In the genomic region with DNA sequence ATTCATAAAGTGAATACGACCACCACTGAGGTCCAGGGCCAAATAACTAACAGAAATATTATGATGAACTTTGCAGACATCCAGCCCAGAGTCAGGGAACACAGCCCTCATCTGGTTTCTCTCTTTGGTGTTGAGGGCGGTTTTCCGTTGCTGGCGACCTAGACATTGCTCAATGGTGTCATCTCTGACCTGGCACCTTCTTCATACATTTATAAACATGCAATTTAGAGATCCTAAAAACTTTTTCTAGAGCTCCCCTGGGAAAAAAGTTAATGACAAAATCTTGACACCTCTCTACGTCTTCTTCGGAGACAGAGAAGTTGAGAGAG, we compare ENCODE assay signal across 8 cellular contexts. TPM values are rescaled to one million over a fixed set of nuclear protein-coding genes. Genes with fewer than 3 reads are reported as not detected.
DNase-seq lines count a peak whose midpoint lies in the region; ATAC-seq and TF ChIP-seq lines count a peak whose summit lies in the region.

No MANE protein-coding gene starts in this region.

- peak overlapping the region; percentile 65 for H3K4me2 ChIP-seq in GM23248 (ENCODE audit: unreplicated experiment)

- intact Hi-C loops in esophagus muscularis mucosa (cut with DNase I): loop anchor here (5.0 kb wide), 1 partner anchor 42 kb away; no protein-coding TSS in a partner anchor
- intact Hi-C loops in ovary (cut with DNase I): loop anchor here in 2 of 4 donors (10.0 kb wide), 1 partner anchor 335 kb away; no protein-coding TSS in a partner anchor

- H3K27ac ChIP-seq in GM23248 (0 out of 2 replicates have a peak overlapping the region, but pooled peaks have one; percentile 3), SJSA1 (no peak overlapping the region), esophagus muscularis mucosa (replicated peaks in 1 of 4) (peak overlapping the region in 2 of 4 donors; percentile 43 to 64), ovary (no peak overlapping the region), substantia nigra (ENCODE audit: low read depth, low read length, poor library complexity, severe bottlenecking) (no peak overlapping the region)

- TF ChIP-seq POLR2A in esophagus muscularis mucosa (IDR thresholded peaks at IDR 0.05; ENCODE audit: low read depth) (no peak), ovary (IDR thresholded peaks at IDR 0.05) (no peak)

- peaks cover 8% of the 10 kb centered on the region; the same call in 1 of the 2 replicates for H3F3A ChIP-seq in GM23248 (ENCODE audit: insufficient read depth)

- peak overlapping the region; percentile 62 for H3K9ac ChIP-seq in GM23248

- H3K4me3 ChIP-seq in GM23248: peak overlapping the region; percentile 75
- peak overlapping the region; percentile 84 for H3K4me3 ChIP-seq in SJSA1
- H3K4me3 ChIP-seq in esophagus muscularis mucosa: peak overlapping the region; percentile 76 to 94 (median 84)
- H3K4me3 ChIP-seq in ovary: peak overlapping the region; percentile 67

- no peaks in the 10 kb centered on the region for H4K20me1 ChIP-seq in GM23248 (ENCODE audit: insufficient read depth)

- TF ChIP-seq EP300 in esophagus muscularis mucosa (IDR thresholded peaks at IDR 0.05) (no peak), ovary (IDR thresholded peaks at IDR 0.05) (no peak)

- in situ Hi-C loops in GM23248 (cut with MboI): loop anchor here (10.0 kb wide), 1 partner anchor 165 kb away; a partner anchor contains a TSS

- H3K4me1 ChIP-seq in GM23248 (ENCODE audit: insufficient read depth) (peaks cover 21% of the 10 kb centered on the region), SJSA1 (replicated peaks) (peaks cover 14% of the 10 kb centered on the region), esophagus muscularis mucosa (peaks cover 12 to 42% (median 31%) of the 10 kb centered on the region in 4 donors), ovary (ENCODE audit: insufficient read depth) (no peaks in the 10 kb centered on the region)

- DNase-seq in GM23248 (peak; percentile 54), SJSA1 (ENCODE audit: low read depth in 1 of 2, low spot score in 2 of 2) (no peak), esophagus muscularis mucosa (ENCODE audit: extremely low spot score) (no peak), ovary (no peak), substantia nigra (lab: John Stamatoyannopoulos, UW) (no peak)

- no peaks in the 10 kb centered on the region for H3K9me2 ChIP-seq in GM23248 (ENCODE audit: insufficient read depth)

- H2AFZ ChIP-seq in GM23248: peak overlapping the region; percentile 89

- TF ChIP-seq CTCF in esophagus muscularis mucosa (IDR thresholded peaks at IDR 0.05) (no peak), ovary (IDR thresholded peaks at IDR 0.05) (no peak)

- 9 to 14% methylated on average over 6 of the region's 6 CpGs for WGBS in GM23248 (ENCODE audit: low coverage in 1 of 2, low lambda C conversion rate in 2 of 2, missing lambda C conversion rate in 2 of 2), 2 experiments
- WGBS in esophagus muscularis mucosa: 2% methylated on average over 6 of the region's 6 CpGs
- WGBS in ovary, 3 donors: 5 to 12% (median 5%) methylated on average over 6 of the region's 6 CpGs

- H3K79me2 ChIP-seq in GM23248 (ENCODE audit: insufficient read depth): peaks cover 7% of the 10 kb centered on the region; the same call in 1 of the 2 replicates

- H3K27me3 ChIP-seq in GM23248 (replicated peaks; ENCODE audit: insufficient read depth) (no peaks in the 10 kb centered on the region), SJSA1 (replicated peaks) (no peaks in the 10 kb centered on the region), esophagus muscularis mucosa (peaks cover 0 to 4% (median 0%) of the 10 kb centered on the region in 4 donors), ovary (no peaks in the 10 kb centered on the region)

- H3K36me3 ChIP-seq in GM23248 (ENCODE audit: low read depth) (no peaks in the 10 kb centered on the region), SJSA1 (peaks cover 7% of the 10 kb centered on the region; the same call in 1 of the 2 replicates), esophagus muscularis mucosa (no peaks in the 10 kb centered on the region), ovary (no peaks in the 10 kb centered on the region)

- ATAC-seq in HG03432 (IDR thresholded peaks at IDR 0.05; ENCODE audit: unreplicated experiment) (no peak), GM18511 (IDR thresholded peaks at IDR 0.05; ENCODE audit: unreplicated experiment) (no peak), GM21737 (IDR thresholded peaks at IDR 0.05; ENCODE audit: unreplicated experiment) (no peak)

- H3K9me3 ChIP-seq in GM23248 (ENCODE audit: low read depth): no peaks in the 10 kb centered on the region
- no peaks in the 10 kb centered on the region for H3K9me3 ChIP-seq in SJSA1 (replicated peaks)
- H3K9me3 ChIP-seq in esophagus muscularis mucosa: no peaks in the 10 kb centered on the region
- H3K9me3 ChIP-seq in ovary: no peaks in the 10 kb centered on the region

RNA-seq across cellular contexts. Expression of a gene that starts 0.3 kb away (rescaled TPM):
- total RNA-seq in GM23248 (2014; rRNA removed; shearing (Covaris generic)): 1.3 and 2.1 TPM in 2 replicates
- 0.68 and 0.84 TPM in 2 replicates for polyA plus RNA-seq in GM23248 (2016; fragmentation: Nextera tagmentation; extraction: Ambion mirVana)
- total RNA-seq in SJSA1 (2014; rRNA removed; shearing (Covaris generic)): 1.9 and 4.4 TPM in 2 replicates
- total RNA-seq in esophagus muscularis mucosa: 1 to 10 TPM; 6.9 to 9.6 (median 8.8) TPM
- total RNA-seq in ovary: 1 to 10 TPM; 2.9 to 7.0 (median 5.7) TPM
- polyA plus RNA-seq in ovary: 1 to 10 TPM in 1 of 2 donors, under 1 TPM in 1; 0.69 to 1.4 TPM

RNA-seq across cellular contexts. Expression of a gene that starts 32.5 kb away (rescaled TPM):
- 20.8 and 24.9 TPM in 2 replicates for total RNA-seq in GM23248 (2014; rRNA removed; shearing (Covaris generic))
- polyA plus RNA-seq in GM23248 (2016; fragmentation: Nextera tagmentation; extraction: Ambion mirVana) (9.4 and 11.1 TPM in 2 replicates), ovary (10 to 100 TPM in 1 of 2 donors, 1 to 10 TPM in 1; 4.4 to 10.1 TPM)
- total RNA-seq in SJSA1 (2014; rRNA removed; shearing (Covaris generic)): 9.3 and 21.0 TPM in 2 replicates
- total RNA-seq in esophagus muscularis mucosa (10 to 100 TPM; 11.0 to 20.3 (median 14.8) TPM), ovary (10 to 100 TPM in 6 of 7 donors, 1 to 10 TPM in 1; 9.1 to 31.9 (median 27.0) TPM)
